8 cellular contexts compared by ENCODE assay signal in the genomic region with DNA sequence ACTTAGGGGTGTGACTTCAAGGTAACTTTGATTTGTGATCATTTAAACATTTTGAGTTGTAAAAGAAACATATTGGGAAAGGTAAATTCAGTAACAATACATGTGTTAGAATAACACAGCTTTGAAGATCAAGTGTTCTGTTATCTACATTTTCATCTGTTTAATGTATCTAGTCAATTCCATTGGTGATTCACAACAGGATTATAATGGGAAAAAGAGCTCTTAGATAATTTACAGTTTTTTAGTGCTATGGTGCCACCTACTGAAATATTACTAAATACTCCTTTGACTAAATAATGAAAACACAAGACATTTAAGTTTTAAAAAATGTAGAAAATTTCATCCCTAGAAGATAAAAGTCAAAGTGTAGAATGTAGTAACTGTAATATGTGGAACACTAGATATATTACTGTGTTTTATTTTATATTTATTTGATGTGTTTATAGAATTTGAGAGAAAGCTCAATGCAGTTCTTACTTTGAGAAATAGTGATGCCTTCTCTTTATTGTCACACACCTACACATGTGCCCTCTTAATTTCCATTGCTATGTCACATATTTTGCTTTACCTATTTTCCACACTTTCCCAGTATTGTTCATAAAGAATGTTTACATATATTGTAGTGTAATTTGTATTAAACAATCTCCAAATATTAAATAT. TPM values are rescaled to one million over a fixed set of nuclear protein-coding genes. Genes with fewer than 3 reads are reported as not detected.
A peak's percentile ranks its signal among the peaks of the same experiment; 100 is the strongest.
DNase-seq lines count a peak whose midpoint lies in the region; ATAC-seq, FAIRE-seq and TF ChIP-seq lines count a peak whose summit lies in the region.

No MANE protein-coding gene starts in this region.

- H3K36me3 ChIP-seq in cardiac muscle cell (no peaks in the 10 kb centered on the region), bronchial epithelial cell (ENCODE audit: control insufficient read depth, insufficient read depth, low read length) (no peaks in the 10 kb centered on the region), neutrophil (peaks cover 8% of the 10 kb centered on the region)

- H3K9me3 ChIP-seq in cardiac muscle cell (ENCODE audit: low read depth) (no peaks in the 10 kb centered on the region), neutrophil (no peaks in the 10 kb centered on the region)

- intact Hi-C loops in Right ventricle myocardium superior (cut with DNase I) (no loop called here), sciatic nerve (cut with DNase I) (no loop called here)

- peaks cover 9% of the 10 kb centered on the region for H3K4me1 ChIP-seq in cardiac muscle cell (ENCODE audit: low read depth)
- peaks cover 67 to 92% of the 10 kb centered on the region in 2 experiments for H3K4me1 ChIP-seq in neutrophil (ENCODE audit: control insufficient read depth in 1 of 2, insufficient read depth in 1 of 2, low read depth in 1 of 2, low read length in 1 of 2)

- FAIRE-seq in bronchial epithelial cell (lab: Jason Lieb, UNC) = no peak

- no peaks in the 10 kb centered on the region for H3K27me3 ChIP-seq in cardiac muscle cell
- no peaks in the 10 kb centered on the region for H3K27me3 ChIP-seq in bronchial epithelial cell (ENCODE audit: control insufficient read depth, insufficient read depth, low read length)
- no peaks in the 10 kb centered on the region for H3K27me3 ChIP-seq in neutrophil

- H3K4me3 ChIP-seq in cardiac muscle cell (no peak overlapping the region), bronchial epithelial cell (ENCODE audit: low read depth, low read length) (no peak overlapping the region), neutrophil (ENCODE audit: low read depth in 1 of 2, low read length in 1 of 2) (peak overlapping the region in 1 of 2 experiments; percentile 45)

- peak in 1 of 2 donors; percentile 64 for DNase-seq in cardiac muscle cell (ENCODE audit: low read depth in 1 of 2, low spot score in 1 of 2)
- DNase-seq in Right ventricle myocardium superior = no peak
- DNase-seq in NCI-H526 treated with DMSO at 0.1 percent for 48 hours (lab: John Stamatoyannopoulos, UW) = peak; percentile 21
- DNase-seq in bronchial epithelial cell (ENCODE audit: low read depth) = peak; percentile 64
- DNase-seq in sciatic nerve (ENCODE audit: low spot score) = no peak
- no peak for DNase-seq in stimulated activated CD4-positive, alpha-beta T cell treated with anti-CD3 and anti-CD28 coated beads, Interleukin-4, amount 100 ng/mL, for 1 hour
- no peak for DNase-seq in left lobe of liver (ENCODE audit: low spot score)

- TF ChIP-seq CTCF in cardiac muscle cell (IDR thresholded peaks at IDR 0.05; ENCODE audit: low read depth, low read length) (peak; percentile 40), bronchial epithelial cell (IDR thresholded peaks at IDR 0.05; ENCODE audit: insufficient read depth, low read length, severe bottlenecking) (no peak), neutrophil (IDR thresholded peaks at IDR 0.05) (no peak)

- no peak overlapping the region for H3K27ac ChIP-seq in cardiac muscle cell
- H3K27ac ChIP-seq in neutrophil = peak overlapping the region; percentile 97

- ATAC-seq in Right ventricle myocardium superior (ENCODE audit: poor library complexity) (no peak), sciatic nerve (no peak), left lobe of liver (no peak)

RNA-seq across cellular contexts. Expression of gene PTPRC, which starts 47.4 kb away (rescaled TPM):
- total RNA-seq in cardiac muscle cell (not detected in 2 replicates), Right ventricle myocardium superior (7.2 TPM), bronchial epithelial cell (not detected in 2 replicates), sciatic nerve (62.8 TPM), left lobe of liver (5.4 TPM)
- polyA plus RNA-seq in cardiac muscle cell = 0.07 TPM in 1 of 2 replicates, not detected in the other

Comparison
In these comparisons a context has a peak if more than half of its experiments do, and no peak if none do; other contexts are left out.
1. DNase-seq: peak in NCI-H526 treated with DMSO at 0.1 percent for 48 hours (single experiment) and bronchial epithelial cell (single experiment); none in Right ventricle myocardium superior (single experiment), sciatic nerve (single experiment), stimulated activated CD4-positive, alpha-beta T cell treated with anti-CD3 and anti-CD28 coated beads, Interleukin-4, amount 100 ng/mL, for 1 hour (single experiment) and left lobe of liver (single experiment).